8 cellular contexts compared by ENCODE assay signal in the genomic region with DNA sequence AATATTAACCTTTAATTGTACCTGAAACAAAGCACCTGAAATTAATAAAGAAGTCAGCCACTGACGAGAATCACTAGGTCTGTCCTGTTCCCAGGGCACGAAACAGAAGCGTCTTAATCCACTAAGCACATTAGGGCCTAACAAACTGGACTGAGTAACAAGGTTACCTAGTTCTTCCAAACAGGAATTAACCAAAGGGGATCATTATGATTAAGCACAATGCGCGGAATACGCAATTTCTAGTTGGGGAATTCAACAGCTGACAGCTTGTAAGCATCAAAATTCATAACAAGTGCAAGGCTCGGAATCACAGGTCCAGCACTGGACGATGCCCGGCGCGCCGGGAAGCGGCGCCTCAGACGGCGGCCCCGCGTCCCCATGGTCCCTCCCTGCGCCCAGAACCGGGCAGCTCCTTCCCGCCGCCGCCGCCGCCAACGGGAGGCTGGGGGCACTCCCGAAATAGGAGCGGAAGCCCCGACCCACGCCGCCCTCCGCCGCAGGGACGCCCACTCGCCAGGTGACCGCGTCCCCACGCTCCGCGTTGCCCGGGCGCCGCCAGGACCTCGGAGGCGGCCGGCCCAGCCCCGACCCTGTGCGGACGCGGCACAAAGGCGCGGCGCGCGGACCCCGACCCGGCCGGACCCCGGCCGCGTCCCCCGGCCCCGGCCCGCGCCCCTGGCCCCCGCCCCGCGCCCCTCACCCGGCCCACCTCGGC. TPM values are rescaled to one million over a fixed set of nuclear protein-coding genes. Genes with fewer than 3 reads are reported as not detected.
DNase-seq lines count a peak whose midpoint lies in the region; ATAC-seq and TF ChIP-seq lines count a peak whose summit lies in the region.

No MANE protein-coding gene starts in this region.

- no peaks in the 10 kb centered on the region for H3K27me3 ChIP-seq in OCI-LY3 (ENCODE audit: low read depth, low read length)
- H3K27me3 ChIP-seq in transverse colon, result no peaks in the 10 kb centered on the region

- H3K27ac Mint-ChIP-seq in chondrocyte (ENCODE audit: unreplicated experiment), result peak overlapping the region; percentile 78

- peaks cover 25% of the 10 kb centered on the region for H3K36me3 Mint-ChIP-seq in chondrocyte (ENCODE audit: low read depth)

- H3K79me2 ChIP-seq in OCI-LY3 (ENCODE audit: low read length), result peaks cover 57% of the 10 kb centered on the region

- peak overlapping the region; percentile 66 for H3K4me3 Mint-ChIP-seq in chondrocyte (ENCODE audit: unreplicated experiment)

- H3K9me3 Mint-ChIP-seq in chondrocyte (ENCODE audit: low read depth), result peaks cover 20% of the 10 kb centered on the region

- 0 to 1% methylated on average over 1 to 21 of the region's 70 CpGs for WGBS in transverse colon (ENCODE audit: low coverage in 1 of 2), 2 donors

- intact Hi-C loops in transverse colon (cut with DNase I; ENCODE audit: low total_unique reads), result loop anchor here (2.0 kb wide), 1 partner anchor 50 kb away; no protein-coding TSS in a partner anchor

- H3K27me3 Mint-ChIP-seq in chondrocyte (ENCODE audit: low read depth), result no peaks in the 10 kb centered on the region

- peaks cover 59% of the 10 kb centered on the region for H3K4me1 Mint-ChIP-seq in chondrocyte (ENCODE audit: low read depth)

- CTCF ChIA-PET in HEK293T (lab: Yijun Ruan, JAX), result no interaction called here

- H3K27ac ChIP-seq in OCI-LY3 (ENCODE audit: low read length) (no peak overlapping the region), transverse colon (peak overlapping the region; percentile 12 to 75 (median 63))

- DNase-seq in NOMO-1 (lab: John Stamatoyannopoulos, UW; ENCODE audit: unreplicated experiment in 2 of 2) (peak; percentile 27 to 38), NOMO-1 treated with dmso at 0.1 percent for 144 hours (lab: John Stamatoyannopoulos, UW; ENCODE audit: unreplicated experiment) (no peak), chondrocyte (ENCODE audit: low spot score) (peak; percentile 73), mesenteric fat pad (ENCODE audit: low spot score) (peak; percentile 90), transverse colon (peak; percentile 26), HEK293T (ENCODE audit: extremely low spot score) (no peak)

- H3K36me3 ChIP-seq in OCI-LY3 (replicated peaks; ENCODE audit: low read depth, low read length), result peaks cover 34% of the 10 kb centered on the region
- no peaks in the 10 kb centered on the region for H3K36me3 ChIP-seq in transverse colon

- in situ Hi-C loops in transverse colon (cut with MboI; ENCODE audit: low pct_ligation_motif_present in 1 of 4, low pct_unique_long_range_greater_than_20kb in 1 of 4, low sequenced_read_pairs in 3 of 4), result no loop called here

- no peaks in the 10 kb centered on the region for H4K20me1 ChIP-seq in OCI-LY3 (ENCODE audit: insufficient read depth, low read length)

- peak; percentile 16 for ATAC-seq in HG02642 (IDR thresholded peaks at IDR 0.05; ENCODE audit: poor library complexity, unreplicated experiment)

- no peak for TF ChIP-seq CTCF in OCI-LY3 (IDR thresholded peaks at IDR 0.05; ENCODE audit: low read depth, low read length)
- TF ChIP-seq CTCF in chondrocyte (IDR thresholded peaks at IDR 0.05), result peak; percentile 11
- TF ChIP-seq CTCF in transverse colon (IDR thresholded peaks at IDR 0.05), result no peak

- H3K4me3 ChIP-seq in OCI-LY3 (ENCODE audit: low read length) (peak overlapping the region; percentile 51; the same call in 1 of the 2 replicates), transverse colon (peak overlapping the region; percentile 35 to 80 (median 48))

- no peak for TF ChIP-seq POLR2A in transverse colon (IDR thresholded peaks at IDR 0.05)

- peak overlapping the region; percentile 24; the same call in 1 of the 2 replicates for H3K4me2 ChIP-seq in OCI-LY3 (ENCODE audit: low read length)

- peaks cover 20% of the 10 kb centered on the region for H3K4me1 ChIP-seq in OCI-LY3 (ENCODE audit: low read length)
- H3K4me1 ChIP-seq in transverse colon, result peaks cover 18 to 43% (median 26%) of the 10 kb centered on the region in 4 donors

- no peak overlapping the region for H3K9ac ChIP-seq in OCI-LY3 (ENCODE audit: low read length)

- H2AFZ ChIP-seq in OCI-LY3 (ENCODE audit: low read depth, low read length), result no peak overlapping the region

- H3K9me3 ChIP-seq in OCI-LY3 (ENCODE audit: insufficient read depth, low read length) (no peaks in the 10 kb centered on the region), transverse colon (no peaks in the 10 kb centered on the region)

- POLR2A ChIA-PET in HEK293T (lab: Yijun Ruan, JAX), result no interaction called here

- TF ChIP-seq EP300 in transverse colon (IDR thresholded peaks at IDR 0.05; ENCODE audit: low read depth), result no peak

TF ChIP-seq in HEK293T, 16 proteins besides CTCF, POLR2A, EP300 and RAD21:
- no peak for TF ChIP-seq CTBP1 (IDR thresholded peaks at IDR 0.05; ENCODE audit: borderline replicate concordance)
- TF ChIP-seq FOXM1 (IDR thresholded peaks at IDR 0.05; ENCODE audit: borderline replicate concordance), result no peak
- TF ChIP-seq TARDBP (IDR thresholded peaks at IDR 0.05), result no peak
- no peak for TF ChIP-seq ELF4 (IDR thresholded peaks at IDR 0.05)
- no peak for TF ChIP-seq NFRKB (IDR thresholded peaks at IDR 0.05)
- TF ChIP-seq ZNF384 (IDR thresholded peaks at IDR 0.05), result no peak
- no peak for TF ChIP-seq HDGF (IDR thresholded peaks at IDR 0.05; ENCODE audit: borderline replicate concordance)
- no peak for TF ChIP-seq FOXK2 (IDR thresholded peaks at IDR 0.05)
- no peak for TF ChIP-seq FOXA1 (IDR thresholded peaks at IDR 0.05)
- TF ChIP-seq, protein P1, sequence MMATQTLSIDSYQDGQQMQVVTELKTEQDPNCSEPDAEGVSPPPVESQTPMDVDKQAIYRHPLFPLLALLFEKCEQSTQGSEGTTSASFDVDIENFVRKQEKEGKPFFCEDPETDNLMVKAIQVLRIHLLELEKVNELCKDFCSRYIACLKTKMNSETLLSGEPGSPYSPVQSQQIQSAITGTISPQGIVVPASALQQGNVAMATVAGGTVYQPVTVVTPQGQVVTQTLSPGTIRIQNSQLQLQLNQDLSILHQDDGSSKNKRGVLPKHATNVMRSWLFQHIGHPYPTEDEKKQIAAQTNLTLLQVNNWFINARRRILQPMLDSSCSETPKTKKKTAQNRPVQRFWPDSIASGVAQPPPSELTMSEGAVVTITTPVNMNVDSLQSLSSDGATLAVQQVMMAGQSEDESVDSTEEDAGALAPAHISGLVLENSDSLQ (IDR thresholded peaks at IDR 0.05), result no peak
- TF ChIP-seq SP1 (IDR thresholded peaks at IDR 0.05), result no peak
- no peak for TF ChIP-seq L3MBTL2 (conservative IDR thresholded peaks at IDR 0.05)
- TF ChIP-seq BHLHE40 (IDR thresholded peaks at IDR 0.05; ENCODE audit: borderline replicate concordance), result no peak
- no peak for TF ChIP-seq ARNT (IDR thresholded peaks at IDR 0.05)
- TF ChIP-seq LEF1 (IDR thresholded peaks at IDR 0.05; ENCODE audit: borderline replicate concordance), result no peak
- TF ChIP-seq SUZ12 (IDR thresholded peaks at IDR 0.05), result no peak

RNA-seq across cellular contexts. Expression of gene CAMSAP1, which starts 0.9 kb away (rescaled TPM):
- total RNA-seq in chondrocyte, result 27.1 to 35.5 TPM (median 27.7 TPM) in 3 replicates
- 35.3 TPM for total RNA-seq in mesenteric fat pad
- 10 to 100 TPM; 17.3 to 88.0 (median 23.8) TPM for total RNA-seq in transverse colon

RNA-seq across cellular contexts. Expression of gene UBAC1, which starts 54.7 kb away (rescaled TPM):
- 33.2 to 36.0 TPM (median 33.5 TPM) in 3 replicates for total RNA-seq in chondrocyte
- 36.3 TPM for total RNA-seq in mesenteric fat pad
- 10 to 100 TPM; 42.6 to 91.9 (median 62.9) TPM for total RNA-seq in transverse colon

Comparison
In these comparisons a context has a peak if more than half of its experiments do, and no peak if none do; other contexts are left out.
1. DNase-seq: peak in NOMO-1 (2 of 2), chondrocyte (single experiment), mesenteric fat pad (single experiment) and transverse colon (single experiment); none in NOMO-1 treated with dmso at 0.1 percent for 144 hours (single experiment) and HEK293T (single experiment).